9 cellular contexts compared by ENCODE assay signal in the genomic region with DNA sequence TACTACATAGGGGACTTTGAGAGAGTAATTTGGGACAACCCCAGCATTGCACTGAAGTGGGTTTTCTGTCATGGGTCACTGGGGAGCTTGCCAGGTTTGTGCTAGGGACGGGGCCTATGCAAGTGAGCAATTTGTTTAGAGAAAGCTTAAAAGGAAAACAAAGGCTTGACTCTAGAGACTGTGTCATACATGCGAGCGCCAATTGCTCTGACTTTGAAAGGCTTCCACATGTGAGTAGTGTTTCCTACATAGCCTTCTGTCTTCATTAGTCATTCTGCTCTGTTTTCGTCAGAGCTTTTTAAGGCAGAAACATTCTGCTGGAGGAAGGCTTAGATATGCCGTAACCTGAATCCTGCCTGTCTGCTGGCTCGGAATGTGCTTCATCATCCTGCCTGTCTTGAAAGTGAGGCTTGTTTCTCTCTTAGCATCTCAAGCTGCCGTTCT. TPM values are rescaled to one million over a fixed set of nuclear protein-coding genes. Genes with fewer than 3 reads are reported as not detected.
DNase-seq lines count a peak whose midpoint lies in the region; TF ChIP-seq lines count a peak whose summit lies in the region.
"Had no signal": no experiment of that assay in that cellular context is flagged by ENCODE, and none has a peak within 500 bp of the region (broad histone marks: within the 10 kb centered on the region; RNA-seq: fewer than 3 reads in every experiment).

No MANE protein-coding gene starts in this region.

- intact Hi-C loops in dorsolateral prefrontal cortex (cut with DNase I), result loop anchor here in 1 of 2 donors (1.0 kb wide), 1 partner anchor 20 kb away; no protein-coding TSS in a partner anchor

- no peaks in the 10 kb centered on the region for H3K79me2 ChIP-seq in MM.1S (ENCODE audit: low read length)

- CTCF ChIA-PET in AG04450 (lab: Charles Lee), result interaction anchor here (0.8 to 10.6 kb wide), 11 partner anchors 13 to 191 kb away, joined by 3 to 96 read pairs (median 4); a partner anchor contains a TSS

- H3K27ac ChIP-seq in AG04450 (ENCODE audit: low read depth, low read length), result peak overlapping the region; percentile 90
- peak overlapping the region; percentile 66; the same call in 1 of the 2 replicates for H3K27ac ChIP-seq in MM.1S (ENCODE audit: low read length)
- peak overlapping the region; percentile 2 to 92 (median 78) for H3K27ac ChIP-seq in dorsolateral prefrontal cortex

- peaks cover 30% of the 10 kb centered on the region for H3K4me1 ChIP-seq in MM.1S (ENCODE audit: low read length)

- no peaks in the 10 kb centered on the region for H4K20me1 ChIP-seq in MM.1S (ENCODE audit: insufficient read depth, low read length)

- POLR2A ChIA-PET in AG04450 (lab: Yijun Ruan, JAX), result interaction anchor here (0.7 to 1.9 kb wide), 6 partner anchors 12 to 850 kb away, joined by 3 to 11 read pairs (median 3); a partner anchor contains a TSS

- peak; percentile 91 for DNase-seq in AG04450 (ENCODE audit: low read depth, low spot score)
- no peak for DNase-seq in MM.1S
- DNase-seq in dorsolateral prefrontal cortex, result peak in 6 of 10 donors; percentile 42 to 68 (median 56)
- peak; percentile 25 for DNase-seq in mucosa of gallbladder (ENCODE audit: low spot score)
- no peak for DNase-seq in NCI-H774 (lab: John Stamatoyannopoulos, UW)
- DNase-seq in NCI-H82 (lab: John Stamatoyannopoulos, UW), result no peak
- DNase-seq in NCI-H82 treated with DMSO at 0.1 percent for 48 hours (lab: John Stamatoyannopoulos, UW; ENCODE audit: unreplicated experiment), result no peak
- no peak for DNase-seq in RPMI8226

- no peak overlapping the region for H3K4me2 ChIP-seq in MM.1S (ENCODE audit: low read depth, low read length)

- H3K4me3 ChIP-seq in AG04450 (ENCODE audit: low read depth, low read length), result peak overlapping the region; percentile 8; the same call in 1 of the 2 replicates
- H3K4me3 ChIP-seq in MM.1S (ENCODE audit: low read length), result no peak overlapping the region
- H3K4me3 ChIP-seq in dorsolateral prefrontal cortex, result peak overlapping the region in 5 of 59 donors; percentile 1 to 12 (median 8)
- H3K4me3 ChIP-seq: GM12878 had no signal

- no peak for TF ChIP-seq CTCF in AG04450 (IDR thresholded peaks at IDR 0.05; ENCODE audit: low read depth, low read length)
- TF ChIP-seq CTCF in MM.1S (IDR thresholded peaks at IDR 0.05; ENCODE audit: low read length), result no peak
- TF ChIP-seq CTCF in dorsolateral prefrontal cortex (IDR thresholded peaks at IDR 0.05 in 54 of 56, conservative IDR thresholded peaks at IDR 0.05 in 2 of 56; ENCODE audit: low read depth in 1 of 56, partially characterized antibody in 56 of 56), result peak in 1 of 56 donors; percentile 11

- H3K9me2 ChIP-seq in MM.1S (replicated peaks; ENCODE audit: insufficient read depth, low read length), result no peaks in the 10 kb centered on the region

- peaks cover 10% of the 10 kb centered on the region; the same call in 1 of the 2 replicates for H3F3A ChIP-seq in MM.1S (ENCODE audit: insufficient read depth, low read length)

- no peaks in the 10 kb centered on the region for H3K9me3 ChIP-seq in AG04450 (ENCODE audit: control insufficient read depth, insufficient read depth, low read length)
- H3K9me3 ChIP-seq in MM.1S (replicated peaks; ENCODE audit: insufficient read depth, low read length), result no peaks in the 10 kb centered on the region

- no peaks in the 10 kb centered on the region for H3K27me3 ChIP-seq in AG04450 (ENCODE audit: control insufficient read depth, insufficient read depth, low read length)
- H3K27me3 ChIP-seq in MM.1S (replicated peaks; ENCODE audit: insufficient read depth, low read length), result no peaks in the 10 kb centered on the region
- no peaks in the 10 kb centered on the region for H3K27me3 ChIP-seq in dorsolateral prefrontal cortex

- no peak overlapping the region for H3K9ac ChIP-seq in MM.1S (ENCODE audit: low read length)

- no peak overlapping the region for H2AFZ ChIP-seq in MM.1S (ENCODE audit: low read length)

- H3K36me3 ChIP-seq in MM.1S (replicated peaks; ENCODE audit: insufficient read depth, low read length), result no peaks in the 10 kb centered on the region

RNA-seq across cellular contexts. Expression of a gene that starts 28.4 kb away (rescaled TPM):
- polyA plus RNA-seq in AG04450 (2011; rRNA removed), result 3.5 and 4.8 TPM in 2 replicates
- polyA minus RNA-seq in AG04450 (2011; rRNA and poly(A)+ RNA removed), result 3.1 and 3.6 TPM in 2 replicates
- total RNA-seq in dorsolateral prefrontal cortex, result 10 to 100 TPM in 18 of 120 experiments, 1 to 10 TPM in 102; 2.8 to 18.7 (median 7.3) TPM
- 7.2 TPM for total RNA-seq in mucosa of gallbladder

RNA-seq across cellular contexts. Expression of a gene that starts 33.0 kb away (rescaled TPM):
- polyA plus RNA-seq in AG04450 (2011; rRNA removed), result 10.0 and 12.4 TPM in 2 replicates
- 8.0 and 11.3 TPM in 2 replicates for polyA minus RNA-seq in AG04450 (2011; rRNA and poly(A)+ RNA removed)
- 10 to 100 TPM in 97 of 120 experiments, 1 to 10 TPM in 23; 6.5 to 31.5 (median 14.0) TPM for total RNA-seq in dorsolateral prefrontal cortex
- 16.6 TPM for total RNA-seq in mucosa of gallbladder

Comparison
In these comparisons a context has a peak if more than half of its experiments do, and no peak if none do; other contexts are left out.
1. DNase-seq: peak in AG04450 (single experiment), dorsolateral prefrontal cortex (6 of 10) and mucosa of gallbladder (single experiment); none in MM.1S (single experiment), NCI-H774 (single experiment), NCI-H82 (single experiment), NCI-H82 treated with DMSO at 0.1 percent for 48 hours (single experiment) and RPMI8226 (single experiment).
2. Peak in every context shown above with its lines, with median percentiles within 50 percentile points of each other: H3K27ac ChIP-seq.